Comparison of ENCODE assay signal across 14 cellular contexts in the genomic region with DNA sequence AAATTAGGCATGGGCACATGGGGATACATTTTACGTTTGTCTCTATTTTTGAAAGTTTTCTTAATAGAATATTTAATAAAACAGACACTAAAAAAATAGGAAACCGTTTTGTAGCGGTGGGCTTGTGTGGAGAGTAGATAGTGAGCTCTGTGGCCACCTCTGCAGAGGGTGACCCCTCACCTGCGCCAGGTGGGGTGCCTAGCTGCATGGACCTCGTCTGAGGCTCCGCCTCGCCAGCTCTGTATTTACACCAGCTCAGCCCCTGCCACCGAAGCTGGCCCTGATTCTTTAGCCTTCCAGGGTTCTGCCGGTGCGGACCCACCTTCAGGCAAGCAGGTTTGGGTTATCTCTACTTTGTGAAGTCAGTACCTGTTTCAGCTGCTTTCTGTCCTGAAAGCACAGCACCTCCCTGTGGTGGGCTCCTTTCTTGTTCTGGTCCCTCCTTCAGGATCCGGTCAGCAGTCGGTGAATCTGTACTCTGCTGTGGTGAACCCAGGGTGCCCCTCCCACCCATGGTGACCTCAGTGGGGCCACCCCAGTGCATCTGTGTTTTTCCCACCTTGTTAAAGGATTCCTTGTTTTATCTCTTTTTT.
A peak's percentile ranks its signal among the peaks of the same experiment; 100 is the strongest.
DNase-seq lines count a peak whose midpoint lies in the region; ATAC-seq and TF ChIP-seq lines count a peak whose summit lies in the region.
"Had no signal": no experiment of that assay in that cellular context is flagged by ENCODE, and none has a peak within 500 bp of the region (broad histone marks: within the 10 kb centered on the region; RNA-seq: fewer than 3 reads in every experiment).

No MANE protein-coding gene starts in this region.

- H3K27ac ChIP-seq in brain microvascular endothelial cell, result no peak overlapping the region
- no peak overlapping the region for H3K27ac ChIP-seq in neural progenitor cell
- H3K27ac ChIP-seq: ascending aorta, epithelial cell of prostate, PC-9 had no signal

- peaks cover 20% of the 10 kb centered on the region for H3K9me3 Mint-ChIP-seq in neural progenitor cell

- no peaks in the 10 kb centered on the region for H3K9me3 ChIP-seq in neural progenitor cell (ENCODE audit: low read depth)
- H3K9me3 ChIP-seq: ascending aorta had no signal

- H3K4me3 ChIP-seq in brain microvascular endothelial cell (ENCODE audit: low read depth, low read length) (no peak overlapping the region), neural progenitor cell (no peak overlapping the region)
- H3K4me3 ChIP-seq: ascending aorta, PC-9 had no signal

- H3K27me3 Mint-ChIP-seq in neural progenitor cell (ENCODE audit: insufficient read depth, low read depth), result no peaks in the 10 kb centered on the region

- in situ Hi-C loops in brain microvascular endothelial cell (cut with HindIII; ENCODE audit: low pct_ligation_motif_present, low sequenced_read_pairs), result no loop called here

- no peak overlapping the region for H3K9ac ChIP-seq in neural progenitor cell

- H3F3A ChIP-seq in neural progenitor cell (ENCODE audit: low read depth), result no peaks in the 10 kb centered on the region

- H3K36me3 ChIP-seq in brain microvascular endothelial cell (replicated peaks) (peaks cover 11% of the 10 kb centered on the region), neural progenitor cell (peaks cover 11% of the 10 kb centered on the region)

- H3K4me3 Mint-ChIP-seq in neural progenitor cell, result no peak overlapping the region

- H4K20me1 ChIP-seq in neural progenitor cell (ENCODE audit: low read depth), result no peaks in the 10 kb centered on the region

- no peak overlapping the region for H2AFZ ChIP-seq in neural progenitor cell (replicated peaks)
- H2AFZ ChIP-seq: PC-9 had no signal

- H3K27me3 ChIP-seq in brain microvascular endothelial cell (replicated peaks), result no peaks in the 10 kb centered on the region
- H3K27me3 ChIP-seq in neural progenitor cell, result no peaks in the 10 kb centered on the region
- H3K27me3 ChIP-seq: ascending aorta had no signal

- no peak for ATAC-seq in HG02642 (IDR thresholded peaks at IDR 0.05; ENCODE audit: poor library complexity, unreplicated experiment)

- TF ChIP-seq CTCF in brain microvascular endothelial cell (IDR thresholded peaks at IDR 0.05; ENCODE audit: low read depth, low read length, missing control alignments) (peak; percentile 49), neural progenitor cell (IDR thresholded peaks at IDR 0.05) (peak; percentile 43)

- no peaks in the 10 kb centered on the region for H3K4me1 Mint-ChIP-seq in neural progenitor cell

- CTCF ChIA-PET in HEK293T (lab: Yijun Ruan, JAX), result no interaction called here

- no peaks in the 10 kb centered on the region for H3K4me1 ChIP-seq in neural progenitor cell
- H3K4me1 ChIP-seq: ascending aorta had no signal

- POLR2A ChIA-PET in HEK293T (lab: Yijun Ruan, JAX), result no interaction called here

- H3K4me2 ChIP-seq in neural progenitor cell, result no peak overlapping the region
- H3K4me2 ChIP-seq: PC-9 had no signal

- H3K27ac Mint-ChIP-seq in neural progenitor cell, result no peak overlapping the region

- DNase-seq in ELR (ENCODE audit: low read depth), result peak; percentile 17
- peak; percentile 43 for DNase-seq in HuH-7 (ENCODE audit: low spot score)
- DNase-seq in brain microvascular endothelial cell, result no peak
- DNase-seq in neural progenitor cell (ENCODE audit: low spot score), result peak; percentile 38
- DNase-seq in HEK293T (ENCODE audit: extremely low spot score), result no peak
- DNase-seq in stimulated activated naive CD4-positive, alpha-beta T cell (lab: John Stamatoyannopoulos, UW), result no peak
- DNase-seq in DMS79 (lab: John Stamatoyannopoulos, UW), result no peak
- DNase-seq: Calu3, NCI-H1694, PC-9, T-helper 9 cell had no signal

- H3K36me3 Mint-ChIP-seq in neural progenitor cell, result peaks cover 43% of the 10 kb centered on the region

- H3K79me2 ChIP-seq in neural progenitor cell (ENCODE audit: low read depth), result peaks cover 12% of the 10 kb centered on the region

TF ChIP-seq in HEK293T, 16 proteins besides CTCF, POLR2A, EP300 and RAD21:
- TF ChIP-seq SUZ12 (IDR thresholded peaks at IDR 0.05) (no peak), NFRKB (IDR thresholded peaks at IDR 0.05) (no peak), HDGF (IDR thresholded peaks at IDR 0.05; ENCODE audit: borderline replicate concordance) (no peak), ELF4 (IDR thresholded peaks at IDR 0.05) (no peak), BHLHE40 (IDR thresholded peaks at IDR 0.05; ENCODE audit: borderline replicate concordance) (no peak), TARDBP (IDR thresholded peaks at IDR 0.05) (no peak)

Comparison
In these comparisons a context has a peak if more than half of its experiments do, and no peak if none do; other contexts are left out.
1. DNase-seq: peak in ELR (single experiment), HuH-7 (single experiment) and neural progenitor cell (single experiment); none in brain microvascular endothelial cell (single experiment), HEK293T (single experiment), stimulated activated naive CD4-positive, alpha-beta T cell (0 of 6) and DMS79 (single experiment).